1 cellular context compared by ENCODE assay signal in genomic region chr11:32990481-32990880, GRCh38.
TF ChIP-seq lines count a peak whose summit lies in the region.

No MANE protein-coding gene starts in this region.

TF ChIP-seq in HEK293, 187 proteins besides CTCF, POLR2A, EP300 and RAD21 (continued from another document):
- TF ChIP-seq ZNF121 (tag by site-specific recombination; IDR thresholded peaks at IDR 0.05): no peak
- TF ChIP-seq ZNF580 (tag by site-specific recombination; IDR thresholded peaks at IDR 0.05): no peak
- TF ChIP-seq ZNF707 (tag by site-specific recombination; IDR thresholded peaks at IDR 0.05): no peak
- no peak for TF ChIP-seq YY1 (tag by site-specific recombination; IDR thresholded peaks at IDR 0.05)
- TF ChIP-seq, protein P1, sequence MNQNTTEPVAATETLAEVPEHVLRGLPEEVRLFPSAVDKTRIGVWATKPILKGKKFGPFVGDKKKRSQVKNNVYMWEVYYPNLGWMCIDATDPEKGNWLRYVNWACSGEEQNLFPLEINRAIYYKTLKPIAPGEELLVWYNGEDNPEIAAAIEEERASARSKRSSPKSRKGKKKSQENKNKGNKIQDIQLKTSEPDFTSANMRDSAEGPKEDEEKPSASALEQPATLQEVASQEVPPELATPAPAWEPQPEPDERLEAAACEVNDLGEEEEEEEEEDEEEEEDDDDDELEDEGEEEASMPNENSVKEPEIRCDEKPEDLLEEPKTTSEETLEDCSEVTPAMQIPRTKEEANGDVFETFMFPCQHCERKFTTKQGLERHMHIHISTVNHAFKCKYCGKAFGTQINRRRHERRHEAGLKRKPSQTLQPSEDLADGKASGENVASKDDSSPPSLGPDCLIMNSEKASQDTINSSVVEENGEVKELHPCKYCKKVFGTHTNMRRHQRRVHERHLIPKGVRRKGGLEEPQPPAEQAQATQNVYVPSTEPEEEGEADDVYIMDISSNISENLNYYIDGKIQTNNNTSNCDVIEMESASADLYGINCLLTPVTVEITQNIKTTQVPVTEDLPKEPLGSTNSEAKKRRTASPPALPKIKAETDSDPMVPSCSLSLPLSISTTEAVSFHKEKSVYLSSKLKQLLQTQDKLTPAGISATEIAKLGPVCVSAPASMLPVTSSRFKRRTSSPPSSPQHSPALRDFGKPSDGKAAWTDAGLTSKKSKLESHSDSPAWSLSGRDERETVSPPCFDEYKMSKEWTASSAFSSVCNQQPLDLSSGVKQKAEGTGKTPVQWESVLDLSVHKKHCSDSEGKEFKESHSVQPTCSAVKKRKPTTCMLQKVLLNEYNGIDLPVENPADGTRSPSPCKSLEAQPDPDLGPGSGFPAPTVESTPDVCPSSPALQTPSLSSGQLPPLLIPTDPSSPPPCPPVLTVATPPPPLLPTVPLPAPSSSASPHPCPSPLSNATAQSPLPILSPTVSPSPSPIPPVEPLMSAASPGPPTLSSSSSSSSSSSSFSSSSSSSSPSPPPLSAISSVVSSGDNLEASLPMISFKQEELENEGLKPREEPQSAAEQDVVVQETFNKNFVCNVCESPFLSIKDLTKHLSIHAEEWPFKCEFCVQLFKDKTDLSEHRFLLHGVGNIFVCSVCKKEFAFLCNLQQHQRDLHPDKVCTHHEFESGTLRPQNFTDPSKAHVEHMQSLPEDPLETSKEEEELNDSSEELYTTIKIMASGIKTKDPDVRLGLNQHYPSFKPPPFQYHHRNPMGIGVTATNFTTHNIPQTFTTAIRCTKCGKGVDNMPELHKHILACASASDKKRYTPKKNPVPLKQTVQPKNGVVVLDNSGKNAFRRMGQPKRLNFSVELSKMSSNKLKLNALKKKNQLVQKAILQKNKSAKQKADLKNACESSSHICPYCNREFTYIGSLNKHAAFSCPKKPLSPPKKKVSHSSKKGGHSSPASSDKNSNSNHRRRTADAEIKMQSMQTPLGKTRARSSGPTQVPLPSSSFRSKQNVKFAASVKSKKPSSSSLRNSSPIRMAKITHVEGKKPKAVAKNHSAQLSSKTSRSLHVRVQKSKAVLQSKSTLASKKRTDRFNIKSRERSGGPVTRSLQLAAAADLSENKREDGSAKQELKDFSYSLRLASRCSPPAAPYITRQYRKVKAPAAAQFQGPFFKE (tag by site-specific recombination; IDR thresholded peaks at IDR 0.05; ENCODE audit: borderline replicate concordance): no peak
- TF ChIP-seq PRDM10 (tag by site-specific recombination; IDR thresholded peaks at IDR 0.05): no peak
- peak; percentile 61; the same call in 1 of the 2 replicates for TF ChIP-seq ZNF266 (tag by site-specific recombination; IDR thresholded peaks at IDR 0.05; ENCODE audit: low read depth)
- TF ChIP-seq ZNF747 (tag by site-specific recombination; IDR thresholded peaks at IDR 0.05): no peak
- no peak for TF ChIP-seq TCF7L2 (IDR thresholded peaks at IDR 0.05; ENCODE audit: borderline replicate concordance, low read depth, low read length)
- no peak for TF ChIP-seq ZNF10 (tag by site-specific recombination; IDR thresholded peaks at IDR 0.05)
- 0 out of 2 replicates have a peak, but pooled peaks have one; percentile 32 for TF ChIP-seq ZNF664 (tag by site-specific recombination; IDR thresholded peaks at IDR 0.05)
- TF ChIP-seq ZNF202 (tag by site-specific recombination; IDR thresholded peaks at IDR 0.05; ENCODE audit: borderline replicate concordance): no peak
- no peak for TF ChIP-seq ZNF18 (tag by site-specific recombination; IDR thresholded peaks at IDR 0.05)
- no peak for TF ChIP-seq BCL11B (tag by site-specific recombination; IDR thresholded peaks at IDR 0.05; ENCODE audit: low read depth)
- no peak for TF ChIP-seq ZNF624 (tag by site-specific recombination; IDR thresholded peaks at IDR 0.05)
- TF ChIP-seq ZNF629 (tag by site-specific recombination; IDR thresholded peaks at IDR 0.05): peak; percentile 40; the same call in 1 of the 2 replicates
- 0 out of 2 replicates have a peak, but pooled peaks have one; percentile 41 for TF ChIP-seq ZNF433 (tag by site-specific recombination; IDR thresholded peaks at IDR 0.05; ENCODE audit: low read depth)
- no peak for TF ChIP-seq ZNF24 (tag by site-specific recombination; IDR thresholded peaks at IDR 0.05)
- peak; percentile 70 for TF ChIP-seq ZNF623 (tag by site-specific recombination; IDR thresholded peaks at IDR 0.05)
- TF ChIP-seq KLF10 (tag by site-specific recombination; IDR thresholded peaks at IDR 0.05): no peak
- TF ChIP-seq, protein P2, sequence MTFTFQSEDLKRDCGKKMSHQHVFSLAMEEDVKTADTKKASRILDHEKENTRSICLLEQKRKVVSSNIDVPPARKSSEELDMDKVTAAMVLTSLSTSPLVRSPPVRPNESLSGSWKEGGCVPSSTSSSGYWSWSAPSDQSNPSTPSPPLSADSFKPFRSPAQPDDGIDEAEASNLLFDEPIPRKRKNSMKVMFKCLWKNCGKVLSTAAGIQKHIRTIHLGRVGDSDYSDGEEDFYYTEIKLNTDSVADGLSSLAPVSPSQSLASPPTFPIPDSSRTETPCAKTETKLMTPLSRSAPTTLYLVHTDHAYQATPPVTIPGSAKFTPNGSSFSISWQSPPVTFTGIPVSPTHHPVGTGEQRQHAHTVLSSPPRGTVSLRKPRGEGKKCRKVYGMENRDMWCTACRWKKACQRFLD (tag by site-specific recombination; IDR thresholded peaks at IDR 0.05): no peak
- peak; percentile 65 for TF ChIP-seq REST (tag by site-specific recombination; IDR thresholded peaks at IDR 0.05)
- TF ChIP-seq ZNF561 (tag by site-specific recombination; IDR thresholded peaks at IDR 0.05; ENCODE audit: borderline replicate concordance): no peak
- TF ChIP-seq MYNN (tag by site-specific recombination; IDR thresholded peaks at IDR 0.05; ENCODE audit: borderline replicate concordance): no peak
- peak; percentile 93 for TF ChIP-seq ZNF394 (tag by site-specific recombination; IDR thresholded peaks at IDR 0.05; ENCODE audit: borderline replicate concordance)
- TF ChIP-seq KLF9 (tag by site-specific recombination; IDR thresholded peaks at IDR 0.05; ENCODE audit: low read depth): no peak
- peak; percentile 67 for TF ChIP-seq ZBTB8A (tag by site-specific recombination; IDR thresholded peaks at IDR 0.05)
- TF ChIP-seq, protein P3, sequence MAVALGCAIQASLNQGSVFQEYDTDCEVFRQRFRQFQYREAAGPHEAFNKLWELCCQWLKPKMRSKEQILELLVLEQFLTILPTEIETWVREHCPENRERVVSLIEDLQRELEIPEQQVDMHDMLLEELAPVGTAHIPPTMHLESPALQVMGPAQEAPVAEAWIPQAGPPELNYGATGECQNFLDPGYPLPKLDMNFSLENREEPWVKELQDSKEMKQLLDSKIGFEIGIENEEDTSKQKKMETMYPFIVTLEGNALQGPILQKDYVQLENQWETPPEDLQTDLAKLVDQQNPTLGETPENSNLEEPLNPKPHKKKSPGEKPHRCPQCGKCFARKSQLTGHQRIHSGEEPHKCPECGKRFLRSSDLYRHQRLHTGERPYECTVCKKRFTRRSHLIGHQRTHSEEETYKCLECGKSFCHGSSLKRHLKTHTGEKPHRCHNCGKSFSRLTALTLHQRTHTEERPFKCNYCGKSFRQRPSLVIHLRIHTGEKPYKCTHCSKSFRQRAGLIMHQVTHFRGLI (tag by site-specific recombination; IDR thresholded peaks at IDR 0.05): no peak
TF ChIP-seq in HEK293: peak in this region for 21.
